9 cellular contexts compared by ENCODE assay signal in genomic region chr6:121430514-121431460, GRCh38. TPM values are rescaled to one million over a fixed set of nuclear protein-coding genes. Genes with fewer than 3 reads are reported as not detected.
DNase-seq lines count a peak whose midpoint lies in the region; ATAC-seq and TF ChIP-seq lines count a peak whose summit lies in the region.
"Had no signal": no experiment of that assay in that cellular context is flagged by ENCODE, and none has a peak within 500 bp of the region (broad histone marks: within the 10 kb centered on the region; RNA-seq: fewer than 3 reads in every experiment).

No MANE protein-coding gene starts in this region.

- DNase-seq in NCI-H2107 treated with DMSO at 0.1 percent for 48 hours (lab: John Stamatoyannopoulos, UW; ENCODE audit: unreplicated experiment) = peak; percentile 8
- no peak for DNase-seq in NCI-H2107 (lab: John Stamatoyannopoulos, UW)
- DNase-seq in Peyer's patch = no peak
- peak in 1 of 2 donors; percentile 73 for DNase-seq in foreskin fibroblast
- DNase-seq in sigmoid colon = no peak
- no peak for DNase-seq in COLO668 (lab: John Stamatoyannopoulos, UW; ENCODE audit: unreplicated experiment)

- H3K4me3 ChIP-seq in Peyer's patch (no peak overlapping the region), foreskin fibroblast (ENCODE audit: low read depth in 1 of 2, low read length in 2 of 2) (no peak overlapping the region), sigmoid colon (no peak overlapping the region)
- H3K4me3 ChIP-seq: BLaER1 treated with 17β-estradiol and CSF1 and Interleukin-3, amounts not matched to agents 10 nM and 100 nM had no signal

- H3K36me3 ChIP-seq in Peyer's patch = no peaks in the 10 kb centered on the region
- no peaks in the 10 kb centered on the region for H3K36me3 ChIP-seq in sigmoid colon
- H3K36me3 ChIP-seq: BLaER1 treated with 17β-estradiol and CSF1 and Interleukin-3, amounts not matched to agents 10 nM and 100 nM had no signal

- no peak for ATAC-seq in HG02885 (IDR thresholded peaks at IDR 0.05; ENCODE audit: poor library complexity, unreplicated experiment)
- ATAC-seq in GM18867 (IDR thresholded peaks at IDR 0.05; ENCODE audit: unreplicated experiment) = no peak

- no peaks in the 10 kb centered on the region for H3K4me1 ChIP-seq in Peyer's patch
- peaks cover 0 to 6% (median 0%) of the 10 kb centered on the region in 4 donors for H3K4me1 ChIP-seq in sigmoid colon

- WGBS in sigmoid colon, 2 donors = 57 to 66% methylated on average over 10 of the region's 10 CpGs

- intact Hi-C loops in sigmoid colon (cut with DNase I) = loop anchor here (2.0 to 10.0 kb wide), 4 partner anchors 224 to 944 kb away; no protein-coding TSS in a partner anchor

- TF ChIP-seq CTCF in Peyer's patch (IDR thresholded peaks at IDR 0.05) = peak in 5 of 6 experiments; percentile 38 to 71 (median 67)
- peak; percentile 52 for TF ChIP-seq CTCF in foreskin fibroblast (IDR thresholded peaks at IDR 0.05; ENCODE audit: low read depth, low read length)
- peak; percentile 44 to 60 (median 53) for TF ChIP-seq CTCF in sigmoid colon (IDR thresholded peaks at IDR 0.05)

- TF ChIP-seq POLR2A in Peyer's patch (IDR thresholded peaks at IDR 0.05) (no peak), sigmoid colon (IDR thresholded peaks at IDR 0.05) (no peak)

- H3K27ac ChIP-seq in Peyer's patch = no peak overlapping the region
- no peak overlapping the region for H3K27ac ChIP-seq in sigmoid colon
- H3K27ac ChIP-seq: BLaER1 treated with 17β-estradiol and CSF1 and Interleukin-3, amounts not matched to agents 10 nM and 100 nM had no signal

- H3K9me3 ChIP-seq in Peyer's patch (no peaks in the 10 kb centered on the region), sigmoid colon (no peaks in the 10 kb centered on the region)
- H3K9me3 ChIP-seq: BLaER1 treated with 17β-estradiol and CSF1 and Interleukin-3, amounts not matched to agents 10 nM and 100 nM had no signal

- TF ChIP-seq EP300 in sigmoid colon (IDR thresholded peaks at IDR 0.05) = no peak

- no peaks in the 10 kb centered on the region for H3K27me3 ChIP-seq in Peyer's patch
- peaks cover 0 to 23% (median 0%) of the 10 kb centered on the region in 3 donors for H3K27me3 ChIP-seq in sigmoid colon
- H3K27me3 ChIP-seq: BLaER1 treated with 17β-estradiol and CSF1 and Interleukin-3, amounts not matched to agents 10 nM and 100 nM had no signal

RNA-seq across cellular contexts. Expression of gene GJA1, which starts 4.7 kb away (rescaled TPM):
- total RNA-seq in Peyer's patch = 10 to 100 TPM in 2 of 4 donors, 1 to 10 TPM in 2; 4.6 to 19.8 (median 13.2) TPM
- 10 to 100 TPM; 15.0 to 24.0 (median 19.1) TPM for total RNA-seq in sigmoid colon
- polyA plus RNA-seq in sigmoid colon = 1 to 10 TPM; 3.0 to 9.3 (median 7.2) TPM
